In genomic region chr14:77924392-77924948, GRCh38 we compare ENCODE assay signal across 23 cellular contexts.
"Had no signal": no experiment of that assay in that cellular context is flagged by ENCODE, and none has a peak within 500 bp of the region (broad histone marks: within the 10 kb centered on the region; RNA-seq: fewer than 3 reads in every experiment).

No MANE protein-coding gene starts in this region.

- H3K9me3 Mint-ChIP-seq: activated CD4-positive, alpha-beta memory T cell treated with anti-CD3 and anti-CD28 coated beads, Interleukin-2, amount 10 ng/mL, durations not matched to agents 7 days and 5 days; activated CD4-positive, alpha-beta T cell treated with anti-CD3 and anti-CD28 coated beads, Interleukin-2, amount 10 ng/mL, durations not matched to agents 7 days and 5 days; effector memory CD8-positive, alpha-beta T cell had no signal

- H3K27me3 Mint-ChIP-seq: activated CD4-positive, alpha-beta memory T cell treated with anti-CD3 and anti-CD28 coated beads, Interleukin-2, amount 10 ng/mL, durations not matched to agents 7 days and 5 days; activated CD4-positive, alpha-beta T cell treated with anti-CD3 and anti-CD28 coated beads, Interleukin-2, amount 10 ng/mL, durations not matched to agents 7 days and 5 days; activated naive CD4-positive, alpha-beta T cell treated with anti-CD3 and anti-CD28 coated beads, Interleukin-2, amount 10 ng/mL, durations not matched to agents 7 days and 5 days; activated naive CD8-positive, alpha-beta T cell; activated T-cell treated with anti-CD3 and anti-CD28 coated beads, Interleukin-2, amount 50 U/mL, for 24 hours; effector memory CD8-positive, alpha-beta T cell had no signal

- DNase-seq: activated CD4-positive, alpha-beta memory T cell treated with anti-CD3 and anti-CD28 coated beads, Interleukin-2, amount 10 ng/mL, durations not matched to agents 7 days and 5 days; activated CD4-positive, alpha-beta T cell treated with anti-CD3 and anti-CD28 coated beads for 1 hour; activated CD4-positive, alpha-beta T cell treated with anti-CD3 and anti-CD28 coated beads for 4 hours; activated CD4-positive, alpha-beta T cell treated with anti-CD3 and anti-CD28 coated beads, Interleukin-2, amount 10 ng/mL, durations not matched to agents 7 days and 5 days; activated CD4-positive, alpha-beta T cell treated with anti-CD3 and anti-CD28 coated beads, Interleukin-2, amount 50 U/mL, for 4 hours; activated CD8-positive, alpha-beta memory T cell treated with anti-CD3 and anti-CD28 coated beads, Interleukin-2, amount 50 U/mL, for 48 hours; activated gamma-delta T cell; activated naive CD4-positive, alpha-beta T cell; activated naive CD4-positive, alpha-beta T cell treated with anti-CD3 and anti-CD28 coated beads, Interleukin-2, amount 10 ng/mL, durations not matched to agents 7 days and 5 days; activated T-cell treated with anti-CD3 and anti-CD28 coated beads for 4 hours; activated T-cell treated with anti-CD3 and anti-CD28 coated beads, Interleukin-2, amount 50 U/mL, for 24 hours; activated T-cell treated with anti-CD3 and anti-CD28 coated beads, Interleukin-2, amount 50 U/mL, for 72 hours; amniotic stem cell; anterior cingulate cortex; brain microvascular endothelial cell; cortex of kidney; dermis blood vessel endothelial cell; effector CD4-positive, alpha-beta T cell; effector memory CD8-positive, alpha-beta T cell; foreskin melanocyte; T-helper 2 cell had no signal

- H3K27ac Mint-ChIP-seq: activated CD4-positive, alpha-beta memory T cell treated with anti-CD3 and anti-CD28 coated beads, Interleukin-2, amount 10 ng/mL, durations not matched to agents 7 days and 5 days; activated CD4-positive, alpha-beta T cell treated with anti-CD3 and anti-CD28 coated beads, Interleukin-2, amount 10 ng/mL, durations not matched to agents 7 days and 5 days; activated naive CD4-positive, alpha-beta T cell treated with anti-CD3 and anti-CD28 coated beads, Interleukin-2, amount 10 ng/mL, durations not matched to agents 7 days and 5 days; activated naive CD8-positive, alpha-beta T cell; activated T-cell treated with anti-CD3 and anti-CD28 coated beads, Interleukin-2, amount 50 U/mL, for 24 hours; activated T-cell treated with anti-CD3 and anti-CD28 coated beads, Interleukin-2, amount 50 U/mL, for 72 hours; effector memory CD8-positive, alpha-beta T cell; WTC11 had no signal

- H3K36me3 Mint-ChIP-seq: activated naive CD4-positive, alpha-beta T cell treated with anti-CD3 and anti-CD28 coated beads, Interleukin-2, amount 10 ng/mL, durations not matched to agents 7 days and 5 days had no signal

- H3K4me3 Mint-ChIP-seq: activated CD4-positive, alpha-beta memory T cell treated with anti-CD3 and anti-CD28 coated beads, Interleukin-2, amount 10 ng/mL, durations not matched to agents 7 days and 5 days; activated CD4-positive, alpha-beta T cell treated with anti-CD3 and anti-CD28 coated beads, Interleukin-2, amount 10 ng/mL, durations not matched to agents 7 days and 5 days; activated naive CD4-positive, alpha-beta T cell treated with anti-CD3 and anti-CD28 coated beads, Interleukin-2, amount 10 ng/mL, durations not matched to agents 7 days and 5 days; activated naive CD8-positive, alpha-beta T cell; activated T-cell treated with anti-CD3 and anti-CD28 coated beads, Interleukin-2, amount 50 U/mL, for 24 hours; activated T-cell treated with anti-CD3 and anti-CD28 coated beads, Interleukin-2, amount 50 U/mL, for 72 hours; effector memory CD8-positive, alpha-beta T cell; WTC11 had no signal

- H3K4me1 Mint-ChIP-seq: activated CD4-positive, alpha-beta memory T cell treated with anti-CD3 and anti-CD28 coated beads, Interleukin-2, amount 10 ng/mL, durations not matched to agents 7 days and 5 days; activated CD4-positive, alpha-beta T cell treated with anti-CD3 and anti-CD28 coated beads, Interleukin-2, amount 10 ng/mL, durations not matched to agents 7 days and 5 days; activated naive CD4-positive, alpha-beta T cell treated with anti-CD3 and anti-CD28 coated beads, Interleukin-2, amount 10 ng/mL, durations not matched to agents 7 days and 5 days; WTC11 had no signal

- ATAC-seq: activated T-cell treated with anti-CD3 and anti-CD28 coated beads, Interleukin-2, amount 50 U/mL, for 72 hours; effector memory CD8-positive, alpha-beta T cell; WTC11 had no signal
